Comparison of ENCODE assay signal across 16 cellular contexts in genomic region chr12:19967001-19967400, GRCh38.
A peak's percentile ranks its signal among the peaks of the same experiment; 100 is the strongest.
DNase-seq lines count a peak whose midpoint lies in the region; ATAC-seq and TF ChIP-seq lines count a peak whose summit lies in the region.
"Had no signal": no experiment of that assay in that cellular context is flagged by ENCODE, and none has a peak within 500 bp of the region (broad histone marks: within the 10 kb centered on the region; RNA-seq: fewer than 3 reads in every experiment).

No MANE protein-coding gene starts in this region.

- no peak for ATAC-seq in thoracic aorta (ENCODE audit: insufficient number of reproducible peaks, low FRiP score, low read depth)
- no peak for ATAC-seq in HG02870 (IDR thresholded peaks at IDR 0.05; ENCODE audit: unreplicated experiment)
- no peak for ATAC-seq in GM21786 (IDR thresholded peaks at IDR 0.05; ENCODE audit: unreplicated experiment)

- H4K8ac ChIP-seq in mesenchymal stem cell (ENCODE audit: low read length), result peak overlapping the region; percentile 48

- H2BK15ac ChIP-seq in mesenchymal stem cell (ENCODE audit: low read depth, poor library complexity, severe bottlenecking), result no peak overlapping the region

- no peak overlapping the region for H2BK120ac ChIP-seq in mesenchymal stem cell (ENCODE audit: low read depth, low read length)

- TF ChIP-seq CTCF in thoracic aorta (IDR thresholded peaks at IDR 0.05), result no peak

- no peaks in the 10 kb centered on the region for H3K79me1 ChIP-seq in mesenchymal stem cell (replicated peaks; ENCODE audit: low read length, poor library complexity, severe bottlenecking)

- no peak overlapping the region for H3K23ac ChIP-seq in mesenchymal stem cell (ENCODE audit: low read length in 2 of 2)

- peak overlapping the region in 1 of 2 experiments; percentile 86 for H2BK12ac ChIP-seq in mesenchymal stem cell (ENCODE audit: low read length in 2 of 2)

- H3K9ac ChIP-seq in mesenchymal stem cell (ENCODE audit: low read length), result peak overlapping the region; percentile 31
- H3K9ac ChIP-seq: parathyroid adenoma had no signal

- H3K4me1 ChIP-seq in mesenchymal stem cell (ENCODE audit: control insufficient read depth, insufficient read depth, low read depth, low read length), result peaks cover 7% of the 10 kb centered on the region
- peaks cover 34 to 75% of the 10 kb centered on the region in 2 donors for H3K4me1 ChIP-seq in thoracic aorta (ENCODE audit: control insufficient read depth in 1 of 2, low read depth in 2 of 2)
- H3K4me1 ChIP-seq: parathyroid adenoma had no signal

- H3K14ac ChIP-seq in mesenchymal stem cell (ENCODE audit: low read length in 2 of 2), result peak overlapping the region in 1 of 2 experiments; percentile 28

- H3K27me3 ChIP-seq in mesenchymal stem cell (ENCODE audit: control insufficient read depth in 1 of 2, insufficient read depth in 1 of 2, low read length in 2 of 2), result no peaks in the 10 kb centered on the region
- no peaks in the 10 kb centered on the region for H3K27me3 ChIP-seq in thoracic aorta (replicated peaks; ENCODE audit: insufficient read depth)

- no peak overlapping the region for H2AFZ ChIP-seq in mesenchymal stem cell (ENCODE audit: low read depth, low read length)
- H2AFZ ChIP-seq: parathyroid adenoma had no signal

- H2BK5ac ChIP-seq in mesenchymal stem cell (ENCODE audit: low read depth, low read length, poor library complexity, severe bottlenecking), result no peak overlapping the region

- WGBS in mesenchymal stem cell, result 81% methylated on average over 3 of the region's 4 CpGs

- H3K4me3 ChIP-seq in mesenchymal stem cell (ENCODE audit: insufficient read depth in 1 of 2, low read depth in 1 of 2, low read length in 2 of 2) (no peak overlapping the region), thoracic aorta (no peak overlapping the region)

- H3K27ac ChIP-seq in mesenchymal stem cell (ENCODE audit: low read length, poor library complexity, severe bottlenecking) (no peak overlapping the region), thoracic aorta (peak overlapping the region; percentile 6 to 53)
- H3K27ac ChIP-seq: 22Rv1, parathyroid adenoma had no signal

- no peak overlapping the region for H3K4me2 ChIP-seq in mesenchymal stem cell (ENCODE audit: low read length, poor library complexity, severe bottlenecking)

- peak overlapping the region; percentile 62 for H2AK5ac ChIP-seq in mesenchymal stem cell (ENCODE audit: low read length, severe bottlenecking)

- peak overlapping the region in 1 of 2 experiments; percentile 78 for H3K4ac ChIP-seq in mesenchymal stem cell (ENCODE audit: low read depth in 1 of 2, low read length in 2 of 2)

- H3K18ac ChIP-seq in mesenchymal stem cell (ENCODE audit: low read depth in 1 of 2, low read length in 2 of 2), result peak overlapping the region in 1 of 2 experiments; percentile 95

- H3K9me3 ChIP-seq in mesenchymal stem cell (ENCODE audit: control insufficient read depth, low read length), result no peaks in the 10 kb centered on the region
- H3K9me3 ChIP-seq in thoracic aorta, result no peaks in the 10 kb centered on the region

- peak; percentile 6 for DNase-seq in NCI-H345 (lab: John Stamatoyannopoulos, UW)
- DNase-seq in NCI-H345 treated with DMSO at 0.1 percent for 48 hours (lab: John Stamatoyannopoulos, UW; ENCODE audit: unreplicated experiment), result no peak
- peak; percentile 35 for DNase-seq in amniotic epithelial cell (ENCODE audit: low read depth)
- no peak for DNase-seq in mesenchymal stem cell
- no peak for DNase-seq in thoracic aorta (ENCODE audit: low spot score)
- no peak for DNase-seq in CD1c-positive myeloid dendritic cell (ENCODE audit: extremely low spot score)
- DNase-seq: activated CD4-positive, alpha-beta T cell treated with anti-CD3 and anti-CD28 coated beads, Interleukin-2, amount 50 U/mL, for 1 hour; activated T-cell treated with anti-CD3 and anti-CD28 coated beads, Interleukin-2, amount 50 U/mL, for 24 hours; CD4-positive, CD25-positive, alpha-beta regulatory T cell; GF-D8; NCI-H2107; Right ventricle myocardium superior had no signal

- H4K91ac ChIP-seq in mesenchymal stem cell (ENCODE audit: low read length), result peak overlapping the region; percentile 21

- H3K36me3 ChIP-seq in mesenchymal stem cell (ENCODE audit: control insufficient read depth in 1 of 2, insufficient read depth in 2 of 2, low read depth in 1 of 2, low read length in 2 of 2) (no peaks in the 10 kb centered on the region), thoracic aorta (no peaks in the 10 kb centered on the region)

Comparison
In these comparisons a context has a peak if more than half of its experiments do, and no peak if none do; other contexts are left out.
1. DNase-seq: peak in NCI-H345 (single experiment) and amniotic epithelial cell (single experiment); none in NCI-H345 treated with DMSO at 0.1 percent for 48 hours (single experiment), mesenchymal stem cell (single experiment), thoracic aorta (single experiment) and CD1c-positive myeloid dendritic cell (single experiment).